Comparison of ENCODE assay signal across 8 cellular contexts in genomic region chr1:152110365-152110859, GRCh38. TPM values are rescaled to one million over a fixed set of nuclear protein-coding genes. Genes with fewer than 3 reads are reported as not detected.
A peak's percentile ranks its signal among the peaks of the same experiment; 100 is the strongest.
DNase-seq lines count a peak whose midpoint lies in the region; ATAC-seq and TF ChIP-seq lines count a peak whose summit lies in the region.

No MANE protein-coding gene starts in this region.

- H3K27me3 ChIP-seq in CD4-positive, CD25-positive, alpha-beta regulatory T cell (ENCODE audit: control insufficient read depth, insufficient read depth, low read length) = peaks cover 63% of the 10 kb centered on the region
- H3K27me3 ChIP-seq in gastroesophageal sphincter (peaks cover 100% of the 10 kb centered on the region), endodermal cell (ENCODE audit: control insufficient read depth, insufficient read depth, low read length, poor library complexity, severe bottlenecking) (peaks cover 98% of the 10 kb centered on the region)

- in situ Hi-C loops in KBM-7 (cut with MboI; ENCODE audit: low pct_unique_long_range_greater_than_20kb, low sequenced_read_pairs) = no loop called here

- H3K27me3 Mint-ChIP-seq in CD4-positive, CD25-positive, alpha-beta regulatory T cell = peaks cover 13% of the 10 kb centered on the region
- H3K27me3 Mint-ChIP-seq in activated CD4-positive, alpha-beta T cell treated with anti-CD3 and anti-CD28 coated beads, Interleukin-2, amount 10 ng/mL, durations not matched to agents 24 days and 14 days = peaks cover 9% of the 10 kb centered on the region
- H3K27me3 Mint-ChIP-seq in endodermal cell (ENCODE audit: insufficient read depth) = peaks cover 2% of the 10 kb centered on the region

- no peak overlapping the region for H3K4me3 Mint-ChIP-seq in CD4-positive, CD25-positive, alpha-beta regulatory T cell
- H3K4me3 Mint-ChIP-seq in activated CD4-positive, alpha-beta T cell treated with anti-CD3 and anti-CD28 coated beads, Interleukin-2, amount 10 ng/mL, durations not matched to agents 24 days and 14 days = no peak overlapping the region
- H3K4me3 Mint-ChIP-seq in endodermal cell = no peak overlapping the region

- WGBS in gastroesophageal sphincter (ENCODE audit: low coverage in 1 of 2), 2 donors = 3 to 9% methylated on average over 11 to 30 of the region's 31 CpGs
- 32 to 47% methylated on average over 28 to 31 of the region's 31 CpGs for WGBS in endodermal cell (ENCODE audit: insufficient coverage in 1 of 2, insufficient read length in 1 of 2), 2 experiments

- ATAC-seq in CD4-positive, CD25-positive, alpha-beta regulatory T cell (ENCODE audit: low read depth in 2 of 2) = no peak
- ATAC-seq in gastroesophageal sphincter = no peak
- no peak for ATAC-seq in HG03045 (IDR thresholded peaks at IDR 0.05; ENCODE audit: unreplicated experiment)

- intact Hi-C loops in activated CD4-positive, alpha-beta T cell treated with anti-CD3 and anti-CD28 coated beads, Interleukin-2, amount 10 ng/mL, durations not matched to agents 24 days and 14 days (cut with micrococcal nuclease) = loop anchor here (1.0 to 2.0 kb wide), 2 partner anchors 58 to 78 kb away; no protein-coding TSS in a partner anchor

- no peak overlapping the region for H3K9ac ChIP-seq in endodermal cell (ENCODE audit: extremely low read depth, low read length, poor library complexity, severe bottlenecking)

- peak in 2 of 3 donors; percentile 6 to 53 for DNase-seq in CD4-positive, CD25-positive, alpha-beta regulatory T cell
- DNase-seq in KBM-7 (peak; percentile 71), retinal pigment epithelial cell (ENCODE audit: low read depth) (no peak), endodermal cell (no peak)
- DNase-seq in activated CD4-positive, alpha-beta T cell treated with anti-CD3 and anti-CD28 coated beads, Interleukin-2, amount 10 ng/mL, durations not matched to agents 24 days and 14 days = peak; percentile 76
- no peak for DNase-seq in effector CD8-positive, alpha-beta T cell (lab: John Stamatoyannopoulos, UW)

- peaks cover 37% of the 10 kb centered on the region for H3K4me1 ChIP-seq in CD4-positive, CD25-positive, alpha-beta regulatory T cell (ENCODE audit: control insufficient read depth, insufficient read depth, low read length, poor library complexity, severe bottlenecking)
- H3K4me1 ChIP-seq in gastroesophageal sphincter = peaks cover 0 to 55% (median 28%) of the 10 kb centered on the region in 3 donors
- no peaks in the 10 kb centered on the region for H3K4me1 ChIP-seq in endodermal cell (ENCODE audit: control insufficient read depth, insufficient read depth, low read length)

- TF ChIP-seq POLR2A in gastroesophageal sphincter (IDR thresholded peaks at IDR 0.05) = no peak

- no peaks in the 10 kb centered on the region for H3K36me3 Mint-ChIP-seq in CD4-positive, CD25-positive, alpha-beta regulatory T cell
- H3K36me3 Mint-ChIP-seq in activated CD4-positive, alpha-beta T cell treated with anti-CD3 and anti-CD28 coated beads, Interleukin-2, amount 10 ng/mL, durations not matched to agents 24 days and 14 days (ENCODE audit: low read depth) = peaks cover 9% of the 10 kb centered on the region
- H3K36me3 Mint-ChIP-seq in endodermal cell (ENCODE audit: low read depth) = no peaks in the 10 kb centered on the region

- no peak overlapping the region for H3K27ac Mint-ChIP-seq in CD4-positive, CD25-positive, alpha-beta regulatory T cell
- H3K27ac Mint-ChIP-seq in activated CD4-positive, alpha-beta T cell treated with anti-CD3 and anti-CD28 coated beads, Interleukin-2, amount 10 ng/mL, durations not matched to agents 24 days and 14 days = no peak overlapping the region
- H3K27ac Mint-ChIP-seq in endodermal cell = no peak overlapping the region

- peaks cover 0 to 2% of the 10 kb centered on the region in 2 experiments for H3K9me3 ChIP-seq in CD4-positive, CD25-positive, alpha-beta regulatory T cell (ENCODE audit: control insufficient read depth in 2 of 2, low read length in 2 of 2)
- peaks cover 0 to 23% (median 0%) of the 10 kb centered on the region in 3 donors for H3K9me3 ChIP-seq in gastroesophageal sphincter
- peaks cover 37% of the 10 kb centered on the region for H3K9me3 ChIP-seq in endodermal cell (ENCODE audit: control insufficient read depth, low read length)

- no peak overlapping the region for H3K27ac ChIP-seq in CD4-positive, CD25-positive, alpha-beta regulatory T cell (ENCODE audit: insufficient read depth, low read length, poor library complexity, severe bottlenecking)
- H3K27ac ChIP-seq in gastroesophageal sphincter = no peak overlapping the region
- H3K27ac ChIP-seq in endodermal cell (ENCODE audit: low read depth, low read length) = no peak overlapping the region

- H3K9me3 Mint-ChIP-seq in CD4-positive, CD25-positive, alpha-beta regulatory T cell = peaks cover 0 to 5% (median 0%) of the 10 kb centered on the region in 7 donors
- peaks cover 14% of the 10 kb centered on the region for H3K9me3 Mint-ChIP-seq in activated CD4-positive, alpha-beta T cell treated with anti-CD3 and anti-CD28 coated beads, Interleukin-2, amount 10 ng/mL, durations not matched to agents 24 days and 14 days
- no peaks in the 10 kb centered on the region for H3K9me3 Mint-ChIP-seq in endodermal cell

- peaks cover 0 to 7% (median 0%) of the 10 kb centered on the region in 4 donors for H3K4me1 Mint-ChIP-seq in CD4-positive, CD25-positive, alpha-beta regulatory T cell
- no peaks in the 10 kb centered on the region for H3K4me1 Mint-ChIP-seq in activated CD4-positive, alpha-beta T cell treated with anti-CD3 and anti-CD28 coated beads, Interleukin-2, amount 10 ng/mL, durations not matched to agents 24 days and 14 days
- no peaks in the 10 kb centered on the region for H3K4me1 Mint-ChIP-seq in endodermal cell

- no peak for TF ChIP-seq CTCF in gastroesophageal sphincter (IDR thresholded peaks at IDR 0.05)
- TF ChIP-seq CTCF in retinal pigment epithelial cell (conservative IDR thresholded peaks at IDR 0.05; ENCODE audit: low read depth, low read length) = no peak
- no peak for TF ChIP-seq CTCF in endodermal cell (conservative IDR thresholded peaks at IDR 0.05)

- H3K4me3 ChIP-seq in CD4-positive, CD25-positive, alpha-beta regulatory T cell (ENCODE audit: low read depth, low read length) = peak overlapping the region; percentile 57
- peak overlapping the region; percentile 15 to 54 for H3K4me3 ChIP-seq in gastroesophageal sphincter
- H3K4me3 ChIP-seq in retinal pigment epithelial cell (ENCODE audit: low read length) = peak overlapping the region; percentile 41
- H3K4me3 ChIP-seq in endodermal cell (ENCODE audit: low read length) = no peak overlapping the region

- H3K36me3 ChIP-seq in CD4-positive, CD25-positive, alpha-beta regulatory T cell (ENCODE audit: control insufficient read depth, insufficient read depth, low read length) = no peaks in the 10 kb centered on the region
- H3K36me3 ChIP-seq in gastroesophageal sphincter = no peaks in the 10 kb centered on the region
- no peaks in the 10 kb centered on the region for H3K36me3 ChIP-seq in endodermal cell (ENCODE audit: control insufficient read depth, insufficient read depth, low read length)

- TF ChIP-seq EP300 in gastroesophageal sphincter (IDR thresholded peaks at IDR 0.05) = no peak

RNA-seq across cellular contexts. Expression of gene TCHH, which starts 4.8 kb away (rescaled TPM):
- total RNA-seq in CD4-positive, CD25-positive, alpha-beta regulatory T cell = not detected
- not detected for polyA plus RNA-seq in CD4-positive, CD25-positive, alpha-beta regulatory T cell
- total RNA-seq in activated CD4-positive, alpha-beta T cell treated with anti-CD3 and anti-CD28 coated beads, Interleukin-2, amount 10 ng/mL, durations not matched to agents 24 days and 14 days = not detected in 2 replicates
- total RNA-seq in gastroesophageal sphincter (under 1 TPM; 0.05 to 0.54 (median 0.17) TPM), endodermal cell (under 1 TPM; 0.09 TPM)
- not detected for polyA plus RNA-seq in endodermal cell (2013, experiment 1 of 2)
- polyA plus RNA-seq in endodermal cell (2013, experiment 2 of 2) = not detected

RNA-seq across cellular contexts. Expression of gene TCHHL1, which starts 21.5 kb away (rescaled TPM):
- not detected for total RNA-seq in CD4-positive, CD25-positive, alpha-beta regulatory T cell
- not detected for polyA plus RNA-seq in CD4-positive, CD25-positive, alpha-beta regulatory T cell
- total RNA-seq in activated CD4-positive, alpha-beta T cell treated with anti-CD3 and anti-CD28 coated beads, Interleukin-2, amount 10 ng/mL, durations not matched to agents 24 days and 14 days = not detected in 2 replicates
- not detected for total RNA-seq in gastroesophageal sphincter
- not detected for total RNA-seq in endodermal cell
- not detected for polyA plus RNA-seq in endodermal cell (2013, experiment 1 of 2)
- not detected for polyA plus RNA-seq in endodermal cell (2013, experiment 2 of 2)

RNA-seq across cellular contexts. Expression of gene RPTN, which starts 48.6 kb away (rescaled TPM):
- total RNA-seq in CD4-positive, CD25-positive, alpha-beta regulatory T cell = not detected
- polyA plus RNA-seq in CD4-positive, CD25-positive, alpha-beta regulatory T cell = not detected
- not detected in 2 replicates for total RNA-seq in activated CD4-positive, alpha-beta T cell treated with anti-CD3 and anti-CD28 coated beads, Interleukin-2, amount 10 ng/mL, durations not matched to agents 24 days and 14 days
- not detected for total RNA-seq in gastroesophageal sphincter
- not detected for total RNA-seq in endodermal cell
- polyA plus RNA-seq in endodermal cell (2013, experiment 1 of 2) = not detected
- polyA plus RNA-seq in endodermal cell (2013, experiment 2 of 2) = not detected

Comparison
In these comparisons a context has a peak if more than half of its experiments do, and no peak if none do; other contexts are left out.
1. DNase-seq: peak in CD4-positive, CD25-positive, alpha-beta regulatory T cell (2 of 3), KBM-7 (single experiment) and activated CD4-positive, alpha-beta T cell treated with anti-CD3 and anti-CD28 coated beads, Interleukin-2, amount 10 ng/mL, durations not matched to agents 24 days and 14 days (single experiment); none in retinal pigment epithelial cell (single experiment), effector CD8-positive, alpha-beta T cell (single experiment) and endodermal cell (single experiment).